ENCODE assay signal across 1 cellular context in the genomic region with DNA sequence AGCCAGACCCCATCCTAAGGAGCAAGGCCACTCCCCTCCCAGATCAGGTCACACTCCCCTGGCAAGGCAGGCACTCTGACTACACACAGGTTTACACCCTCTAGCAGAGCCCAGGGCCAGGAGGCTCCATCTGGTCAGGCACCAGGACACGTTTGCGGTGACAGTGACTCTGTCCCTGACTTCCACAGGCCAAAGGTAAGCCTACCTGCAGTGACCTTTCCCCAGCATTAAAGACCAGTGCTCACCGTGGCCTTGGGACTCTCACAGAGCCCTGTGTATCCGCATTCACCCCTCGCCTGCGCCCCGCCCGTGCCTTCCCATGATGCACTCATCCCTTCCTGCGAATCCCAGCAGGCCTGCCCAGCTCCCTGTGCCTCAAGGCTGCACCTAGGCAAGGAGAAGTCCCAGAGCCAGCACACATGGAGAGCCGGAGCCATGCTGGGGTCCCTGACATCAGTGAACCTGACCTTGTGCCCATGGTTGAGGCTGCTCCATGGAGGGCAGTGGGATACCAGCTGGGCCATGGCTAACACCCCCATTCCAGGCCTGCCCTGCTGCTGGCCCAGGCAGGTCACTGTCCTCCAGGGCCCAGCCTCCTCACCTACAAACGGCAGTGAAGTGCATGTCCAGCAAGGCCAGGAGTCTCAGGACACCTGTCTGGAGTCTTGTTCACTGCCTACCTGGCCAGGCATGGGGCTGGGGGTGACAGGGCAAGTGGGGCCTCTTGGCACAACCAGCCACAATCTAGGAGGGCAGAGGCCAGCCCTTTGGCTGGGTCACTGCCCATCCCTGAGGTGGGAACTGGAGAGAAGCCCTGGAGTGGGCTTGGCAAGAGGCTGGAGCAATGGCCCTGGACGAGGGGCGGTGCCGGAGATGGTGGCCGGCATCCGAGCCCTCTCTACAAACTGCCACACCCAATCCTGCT.
TF ChIP-seq lines count a peak whose summit lies in the region.

No MANE protein-coding gene starts in this region.

TF ChIP-seq in HepG2, 621 proteins besides CTCF, POLR2A, EP300 and RAD21 (continued from another document and continues in another):
- TF ChIP-seq, protein P1, sequence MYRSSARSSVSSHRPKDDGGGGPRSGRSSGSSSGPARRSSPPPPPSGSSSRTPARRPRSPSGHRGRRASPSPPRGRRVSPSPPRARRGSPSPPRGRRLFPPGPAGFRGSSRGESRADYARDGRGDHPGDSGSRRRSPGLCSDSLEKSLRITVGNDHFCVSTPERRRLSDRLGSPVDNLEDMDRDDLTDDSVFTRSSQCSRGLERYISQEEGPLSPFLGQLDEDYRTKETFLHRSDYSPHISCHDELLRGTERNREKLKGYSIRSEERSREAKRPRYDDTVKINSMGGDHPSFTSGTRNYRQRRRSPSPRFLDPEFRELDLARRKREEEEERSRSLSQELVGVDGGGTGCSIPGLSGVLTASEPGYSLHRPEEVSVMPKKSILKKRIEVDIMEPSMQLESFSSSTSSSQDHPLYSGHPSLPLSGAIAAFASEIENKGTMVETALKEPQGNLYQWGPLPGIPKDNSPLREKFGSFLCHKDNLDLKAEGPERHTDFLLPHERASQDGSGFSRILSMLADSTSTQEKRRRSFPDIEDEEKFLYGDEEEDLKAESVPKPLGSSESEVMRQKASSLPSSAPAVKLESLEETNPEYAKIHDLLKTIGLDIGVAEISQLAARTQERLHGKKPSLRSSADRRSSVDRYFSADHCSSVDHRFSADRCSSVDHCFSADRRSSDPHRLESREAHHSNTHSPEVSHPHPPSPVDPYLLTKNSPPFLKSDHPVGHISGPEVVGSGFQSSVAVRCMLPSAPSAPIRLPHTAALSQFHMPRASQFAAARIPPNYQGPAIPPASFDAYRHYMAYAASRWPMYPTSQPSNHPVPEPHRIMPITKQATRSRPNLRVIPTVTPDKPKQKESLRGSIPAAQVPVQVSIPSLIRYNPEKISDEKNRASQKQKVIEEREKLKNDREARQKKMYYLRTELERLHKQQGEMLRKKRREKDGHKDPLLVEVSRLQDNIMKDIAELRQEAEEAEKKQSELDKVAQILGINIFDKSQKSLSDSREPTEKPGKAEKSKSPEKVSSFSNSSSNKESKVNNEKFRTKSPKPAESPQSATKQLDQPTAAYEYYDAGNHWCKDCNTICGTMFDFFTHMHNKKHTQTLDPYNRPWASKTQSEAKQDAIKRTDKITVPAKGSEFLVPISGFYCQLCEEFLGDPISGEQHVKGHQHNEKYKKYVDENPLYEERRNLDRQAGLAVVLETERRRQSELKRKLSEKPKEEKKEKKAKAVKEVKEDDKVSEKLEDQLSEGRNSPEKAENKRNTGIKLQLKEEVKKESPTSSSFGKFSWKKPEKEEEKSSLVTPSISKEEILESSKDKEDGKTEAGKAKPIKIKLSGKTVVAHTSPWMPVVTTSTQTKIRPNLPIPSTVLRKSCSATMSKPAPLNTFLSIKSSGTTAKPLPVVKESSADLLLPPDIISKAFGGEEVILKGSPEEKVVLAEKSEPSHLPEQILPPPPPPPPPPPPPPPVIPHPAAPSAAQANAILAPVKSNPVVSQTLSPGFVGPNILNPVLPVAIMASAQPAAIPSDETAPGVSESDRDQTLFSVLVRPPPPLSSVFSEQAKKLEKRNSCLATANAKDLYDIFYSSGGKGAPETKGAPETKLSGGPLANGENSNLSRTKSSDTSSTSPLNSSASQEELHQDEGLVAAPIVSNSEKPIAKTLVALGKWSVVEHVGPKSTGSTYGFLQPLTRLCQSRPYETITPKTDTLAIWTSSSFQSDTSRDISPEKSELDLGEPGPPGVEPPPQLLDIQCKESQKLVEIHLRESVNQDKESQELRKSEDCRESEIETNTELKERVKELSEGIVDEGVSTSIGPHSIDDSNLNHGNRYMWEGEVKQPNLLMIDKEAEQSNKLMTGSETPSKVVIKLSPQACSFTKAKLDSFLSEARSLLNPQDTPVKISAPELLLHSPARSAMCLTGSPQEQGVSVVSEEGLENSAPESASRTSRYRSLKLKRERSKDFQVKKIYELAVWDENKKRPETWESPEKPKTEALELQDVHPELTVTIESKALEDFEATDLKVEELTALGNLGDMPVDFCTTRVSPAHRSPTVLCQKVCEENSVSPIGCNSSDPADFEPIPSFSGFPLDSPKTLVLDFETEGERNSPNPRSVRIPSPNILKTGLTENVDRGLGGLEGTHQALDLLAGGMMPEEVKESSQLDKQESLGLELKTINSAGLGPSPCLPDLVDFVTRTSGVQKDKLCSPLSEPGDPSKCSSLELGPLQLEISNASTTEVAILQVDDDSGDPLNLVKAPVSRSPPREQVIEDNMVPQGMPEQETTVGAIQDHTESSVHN (CRISPR knock-in tag; IDR thresholded peaks at IDR 0.05) = no peak
- TF ChIP-seq IRX3 (CRISPR knock-in tag; IDR thresholded peaks at IDR 0.05; ENCODE audit: borderline replicate concordance, low read depth) (no peak), NRL (CRISPR knock-in tag; IDR thresholded peaks at IDR 0.05; ENCODE audit: borderline replicate concordance) (peak; percentile 20; the same call in 1 of the 2 replicates), HMG20A (CRISPR knock-in tag; IDR thresholded peaks at IDR 0.05; ENCODE audit: borderline replicate concordance) (peak; percentile 34; the same call in 1 of the 2 replicates), NKX3-1 (CRISPR knock-in tag; IDR thresholded peaks at IDR 0.05) (no peak), YY1 (IDR thresholded peaks at IDR 0.05; ENCODE audit: insufficient read depth, insufficient replicate concordance, low read depth, low read length) (no peak), KLF13 (CRISPR knock-in tag; IDR thresholded peaks at IDR 0.05) (no peak), MAZ (IDR thresholded peaks at IDR 0.05; ENCODE audit: borderline replicate concordance, low read depth, low read length) (no peak), MAZ (CRISPR knock-in tag; IDR thresholded peaks at IDR 0.05; ENCODE audit: low read depth) (peak; percentile 48), ATAD3A (CRISPR knock-in tag; IDR thresholded peaks at IDR 0.05) (no peak), GFI1 (CRISPR knock-in tag; IDR thresholded peaks at IDR 0.05; ENCODE audit: borderline replicate concordance) (no peak; the same call in 1 of the 2 replicates), POLR2AphosphoS2 (IDR thresholded peaks at IDR 0.05; ENCODE audit: low read depth, low read length) (no peak), CBX2 (IDR thresholded peaks at IDR 0.05; ENCODE audit: low read depth, low read length) (no peak), CBX2 (CRISPR knock-in tag; IDR thresholded peaks at IDR 0.05; ENCODE audit: low read depth) (no peak), SUZ12 (IDR thresholded peaks at IDR 0.05; ENCODE audit: low read depth, low read length) (no peak)
- TF ChIP-seq, protein P2, sequence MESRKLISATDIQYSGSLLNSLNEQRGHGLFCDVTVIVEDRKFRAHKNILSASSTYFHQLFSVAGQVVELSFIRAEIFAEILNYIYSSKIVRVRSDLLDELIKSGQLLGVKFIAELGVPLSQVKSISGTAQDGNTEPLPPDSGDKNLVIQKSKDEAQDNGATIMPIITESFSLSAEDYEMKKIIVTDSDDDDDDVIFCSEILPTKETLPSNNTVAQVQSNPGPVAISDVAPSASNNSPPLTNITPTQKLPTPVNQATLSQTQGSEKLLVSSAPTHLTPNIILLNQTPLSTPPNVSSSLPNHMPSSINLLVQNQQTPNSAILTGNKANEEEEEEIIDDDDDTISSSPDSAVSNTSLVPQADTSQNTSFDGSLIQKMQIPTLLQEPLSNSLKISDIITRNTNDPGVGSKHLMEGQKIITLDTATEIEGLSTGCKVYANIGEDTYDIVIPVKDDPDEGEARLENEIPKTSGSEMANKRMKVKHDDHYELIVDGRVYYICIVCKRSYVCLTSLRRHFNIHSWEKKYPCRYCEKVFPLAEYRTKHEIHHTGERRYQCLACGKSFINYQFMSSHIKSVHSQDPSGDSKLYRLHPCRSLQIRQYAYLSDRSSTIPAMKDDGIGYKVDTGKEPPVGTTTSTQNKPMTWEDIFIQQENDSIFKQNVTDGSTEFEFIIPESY (CRISPR knock-in tag; IDR thresholded peaks at IDR 0.05) = no peak
- TF ChIP-seq, protein P3, sequence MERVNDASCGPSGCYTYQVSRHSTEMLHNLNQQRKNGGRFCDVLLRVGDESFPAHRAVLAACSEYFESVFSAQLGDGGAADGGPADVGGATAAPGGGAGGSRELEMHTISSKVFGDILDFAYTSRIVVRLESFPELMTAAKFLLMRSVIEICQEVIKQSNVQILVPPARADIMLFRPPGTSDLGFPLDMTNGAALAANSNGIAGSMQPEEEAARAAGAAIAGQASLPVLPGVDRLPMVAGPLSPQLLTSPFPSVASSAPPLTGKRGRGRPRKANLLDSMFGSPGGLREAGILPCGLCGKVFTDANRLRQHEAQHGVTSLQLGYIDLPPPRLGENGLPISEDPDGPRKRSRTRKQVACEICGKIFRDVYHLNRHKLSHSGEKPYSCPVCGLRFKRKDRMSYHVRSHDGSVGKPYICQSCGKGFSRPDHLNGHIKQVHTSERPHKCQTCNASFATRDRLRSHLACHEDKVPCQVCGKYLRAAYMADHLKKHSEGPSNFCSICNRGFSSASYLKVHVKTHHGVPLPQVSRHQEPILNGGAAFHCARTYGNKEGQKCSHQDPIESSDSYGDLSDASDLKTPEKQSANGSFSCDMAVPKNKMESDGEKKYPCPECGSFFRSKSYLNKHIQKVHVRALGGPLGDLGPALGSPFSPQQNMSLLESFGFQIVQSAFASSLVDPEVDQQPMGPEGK (CRISPR knock-in tag; IDR thresholded peaks at IDR 0.05) = no peak
- TF ChIP-seq, protein P4, sequence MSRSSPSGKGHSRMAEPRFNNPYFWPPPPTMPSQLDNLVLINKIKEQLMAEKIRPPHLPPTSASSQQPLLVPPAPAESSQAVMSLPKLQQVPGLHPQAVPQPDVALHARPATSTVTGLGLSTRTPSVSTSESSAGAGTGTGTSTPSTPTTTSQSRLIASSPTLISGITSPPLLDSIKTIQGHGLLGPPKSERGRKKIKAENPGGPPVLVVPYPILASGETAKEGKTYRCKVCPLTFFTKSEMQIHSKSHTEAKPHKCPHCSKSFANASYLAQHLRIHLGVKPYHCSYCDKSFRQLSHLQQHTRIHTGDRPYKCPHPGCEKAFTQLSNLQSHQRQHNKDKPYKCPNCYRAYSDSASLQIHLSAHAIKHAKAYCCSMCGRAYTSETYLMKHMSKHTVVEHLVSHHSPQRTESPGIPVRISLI (CRISPR knock-in tag; IDR thresholded peaks at IDR 0.05; ENCODE audit: borderline replicate concordance) = no peak
- TF ChIP-seq, protein P5, sequence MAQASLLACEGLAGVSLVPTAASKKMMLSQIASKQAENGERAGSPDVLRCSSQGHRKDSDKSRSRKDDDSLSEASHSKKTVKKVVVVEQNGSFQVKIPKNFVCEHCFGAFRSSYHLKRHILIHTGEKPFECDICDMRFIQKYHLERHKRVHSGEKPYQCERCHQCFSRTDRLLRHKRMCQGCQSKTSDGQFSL (CRISPR knock-in tag; IDR thresholded peaks at IDR 0.05) = peak; percentile 84
- TF ChIP-seq, protein P6, sequence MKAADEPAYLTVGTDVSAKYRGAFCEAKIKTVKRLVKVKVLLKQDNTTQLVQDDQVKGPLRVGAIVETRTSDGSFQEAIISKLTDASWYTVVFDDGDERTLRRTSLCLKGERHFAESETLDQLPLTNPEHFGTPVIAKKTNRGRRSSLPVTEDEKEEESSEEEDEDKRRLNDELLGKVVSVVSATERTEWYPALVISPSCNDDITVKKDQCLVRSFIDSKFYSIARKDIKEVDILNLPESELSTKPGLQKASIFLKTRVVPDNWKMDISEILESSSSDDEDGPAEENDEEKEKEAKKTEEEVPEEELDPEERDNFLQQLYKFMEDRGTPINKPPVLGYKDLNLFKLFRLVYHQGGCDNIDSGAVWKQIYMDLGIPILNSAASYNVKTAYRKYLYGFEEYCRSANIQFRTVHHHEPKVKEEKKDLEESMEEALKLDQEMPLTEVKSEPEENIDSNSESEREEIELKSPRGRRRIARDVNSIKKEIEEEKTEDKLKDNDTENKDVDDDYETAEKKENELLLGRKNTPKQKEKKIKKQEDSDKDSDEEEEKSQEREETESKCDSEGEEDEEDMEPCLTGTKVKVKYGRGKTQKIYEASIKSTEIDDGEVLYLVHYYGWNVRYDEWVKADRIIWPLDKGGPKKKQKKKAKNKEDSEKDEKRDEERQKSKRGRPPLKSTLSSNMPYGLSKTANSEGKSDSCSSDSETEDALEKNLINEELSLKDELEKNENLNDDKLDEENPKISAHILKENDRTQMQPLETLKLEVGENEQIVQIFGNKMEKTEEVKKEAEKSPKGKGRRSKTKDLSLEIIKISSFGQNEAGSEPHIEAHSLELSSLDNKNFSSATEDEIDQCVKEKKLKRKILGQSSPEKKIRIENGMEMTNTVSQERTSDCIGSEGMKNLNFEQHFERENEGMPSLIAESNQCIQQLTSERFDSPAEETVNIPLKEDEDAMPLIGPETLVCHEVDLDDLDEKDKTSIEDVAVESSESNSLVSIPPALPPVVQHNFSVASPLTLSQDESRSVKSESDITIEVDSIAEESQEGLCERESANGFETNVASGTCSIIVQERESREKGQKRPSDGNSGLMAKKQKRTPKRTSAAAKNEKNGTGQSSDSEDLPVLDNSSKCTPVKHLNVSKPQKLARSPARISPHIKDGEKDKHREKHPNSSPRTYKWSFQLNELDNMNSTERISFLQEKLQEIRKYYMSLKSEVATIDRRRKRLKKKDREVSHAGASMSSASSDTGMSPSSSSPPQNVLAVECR (CRISPR knock-in tag; IDR thresholded peaks at IDR 0.05; ENCODE audit: borderline replicate concordance) = peak; percentile 44; the same call in 1 of the 2 replicates
